8 cellular contexts compared by ENCODE assay signal in genomic region chrX:110145854-110146253, GRCh38.
DNase-seq lines count a peak whose midpoint lies in the region; ATAC-seq and TF ChIP-seq lines count a peak whose summit lies in the region.

No MANE protein-coding gene starts in this region.

- TF ChIP-seq CTCF in GM12864 (IDR thresholded peaks at IDR 0.05; ENCODE audit: low read depth, low read length, missing control alignments) = peak; percentile 52
- TF ChIP-seq CTCF in RWPE1 (conservative IDR thresholded peaks at IDR 0.05; ENCODE audit: low read depth) = peak; percentile 38
- peak; percentile 53 for TF ChIP-seq CTCF in epithelial cell of esophagus (IDR thresholded peaks at IDR 0.05; ENCODE audit: insufficient read depth, low read depth, low read length, missing control alignments)
- TF ChIP-seq CTCF in neural cell (IDR thresholded peaks at IDR 0.05; ENCODE audit: poor library complexity, severe bottlenecking) = peak; percentile 53

- no peaks in the 10 kb centered on the region for H4K20me1 ChIP-seq in neural cell (ENCODE audit: insufficient read depth)

- H3K9me3 ChIP-seq in neural cell (ENCODE audit: low read length) = no peaks in the 10 kb centered on the region

- H3K9me2 ChIP-seq in neural cell (ENCODE audit: insufficient read depth, low read length) = no peaks in the 10 kb centered on the region

- H3K4me3 ChIP-seq in GM12864 (ENCODE audit: low read depth, low read length) (no peak overlapping the region), epithelial cell of esophagus (ENCODE audit: low read length) (no peak overlapping the region), neural cell (ENCODE audit: low read length) (no peak overlapping the region)

- no peak overlapping the region for H2AFZ ChIP-seq in neural cell (ENCODE audit: low read depth, low read length)

- H3K27me3 ChIP-seq in neural cell (ENCODE audit: insufficient read depth, low read depth, low read length) = no peaks in the 10 kb centered on the region

- DNase-seq in AG08395 (ENCODE audit: low spot score) (peak; percentile 56), GM12864 (ENCODE audit: low read depth) (no peak), RWPE1 (ENCODE audit: low spot score) (no peak), epithelial cell of esophagus (ENCODE audit: low read depth) (peak; percentile 27), D341Med (ENCODE audit: low spot score) (no peak), ureter (ENCODE audit: low spot score) (no peak)

- H3K79me2 ChIP-seq in neural cell (replicated peaks; ENCODE audit: insufficient read depth, low read length) = no peaks in the 10 kb centered on the region

- no peaks in the 10 kb centered on the region for H3K36me3 ChIP-seq in neural cell (ENCODE audit: insufficient read depth, low read length)

- no peaks in the 10 kb centered on the region for H3F3A ChIP-seq in neural cell (ENCODE audit: insufficient read depth, low read length, poor library complexity, severe bottlenecking)

- POLR2A ChIA-PET in RWPE1 (lab: Yijun Ruan, JAX; ENCODE audit: low non-redundant PET) = no interaction called here

- CTCF ChIA-PET in RWPE1 (lab: Yijun Ruan, JAX) = interaction anchor here (0.6 to 2.1 kb wide), 9 partner anchors 35 to 235 kb away, joined by 3 to 13 read pairs (median 3); no protein-coding TSS in a partner anchor

- peak; percentile 49 for ATAC-seq in HG02840 (IDR thresholded peaks at IDR 0.05; ENCODE audit: low FRiP score, unreplicated experiment)

- H3K4me2 ChIP-seq in neural cell (ENCODE audit: low read length) = no peak overlapping the region

- TF ChIP-seq EP300 in neural cell (conservative IDR thresholded peaks at IDR 0.05; ENCODE audit: poor library complexity, severe bottlenecking) = no peak

- no peak overlapping the region for H3K9ac ChIP-seq in neural cell (ENCODE audit: low read length)

- no peak overlapping the region for H3K27ac ChIP-seq in RWPE1
- no peak overlapping the region for H3K27ac ChIP-seq in neural cell (ENCODE audit: low read length)

- TF ChIP-seq RAD21 in neural cell (conservative IDR thresholded peaks at IDR 0.05) = peak; percentile 35

TF ChIP-seq in neural cell, 6 proteins besides CTCF, POLR2A, EP300 and RAD21:
- TF ChIP-seq MXI1 (conservative IDR thresholded peaks at IDR 0.05; ENCODE audit: poor library complexity, severe bottlenecking) = no peak
- TF ChIP-seq TAF1 (IDR thresholded peaks at IDR 0.05; ENCODE audit: low read depth) = no peak
- TF ChIP-seq EZH2 (IDR thresholded peaks at IDR 0.05; ENCODE audit: borderline replicate concordance, insufficient read depth, low read length, poor library complexity, severe bottlenecking) = no peak
- no peak for TF ChIP-seq POLR2AphosphoS5 (IDR thresholded peaks at IDR 0.05)
- peak; percentile 52 for TF ChIP-seq SMC3 (conservative IDR thresholded peaks at IDR 0.05; ENCODE audit: poor library complexity)
- TF ChIP-seq, protein P1, sequence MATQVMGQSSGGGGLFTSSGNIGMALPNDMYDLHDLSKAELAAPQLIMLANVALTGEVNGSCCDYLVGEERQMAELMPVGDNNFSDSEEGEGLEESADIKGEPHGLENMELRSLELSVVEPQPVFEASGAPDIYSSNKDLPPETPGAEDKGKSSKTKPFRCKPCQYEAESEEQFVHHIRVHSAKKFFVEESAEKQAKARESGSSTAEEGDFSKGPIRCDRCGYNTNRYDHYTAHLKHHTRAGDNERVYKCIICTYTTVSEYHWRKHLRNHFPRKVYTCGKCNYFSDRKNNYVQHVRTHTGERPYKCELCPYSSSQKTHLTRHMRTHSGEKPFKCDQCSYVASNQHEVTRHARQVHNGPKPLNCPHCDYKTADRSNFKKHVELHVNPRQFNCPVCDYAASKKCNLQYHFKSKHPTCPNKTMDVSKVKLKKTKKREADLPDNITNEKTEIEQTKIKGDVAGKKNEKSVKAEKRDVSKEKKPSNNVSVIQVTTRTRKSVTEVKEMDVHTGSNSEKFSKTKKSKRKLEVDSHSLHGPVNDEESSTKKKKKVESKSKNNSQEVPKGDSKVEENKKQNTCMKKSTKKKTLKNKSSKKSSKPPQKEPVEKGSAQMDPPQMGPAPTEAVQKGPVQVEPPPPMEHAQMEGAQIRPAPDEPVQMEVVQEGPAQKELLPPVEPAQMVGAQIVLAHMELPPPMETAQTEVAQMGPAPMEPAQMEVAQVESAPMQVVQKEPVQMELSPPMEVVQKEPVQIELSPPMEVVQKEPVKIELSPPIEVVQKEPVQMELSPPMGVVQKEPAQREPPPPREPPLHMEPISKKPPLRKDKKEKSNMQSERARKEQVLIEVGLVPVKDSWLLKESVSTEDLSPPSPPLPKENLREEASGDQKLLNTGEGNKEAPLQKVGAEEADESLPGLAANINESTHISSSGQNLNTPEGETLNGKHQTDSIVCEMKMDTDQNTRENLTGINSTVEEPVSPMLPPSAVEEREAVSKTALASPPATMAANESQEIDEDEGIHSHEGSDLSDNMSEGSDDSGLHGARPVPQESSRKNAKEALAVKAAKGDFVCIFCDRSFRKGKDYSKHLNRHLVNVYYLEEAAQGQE (IDR thresholded peaks at IDR 0.05; ENCODE audit: borderline replicate concordance) = no peak

Comparison
In these comparisons a context has a peak if more than half of its experiments do, and no peak if none do; other contexts are left out.
1. DNase-seq: peak in AG08395 (single experiment) and epithelial cell of esophagus (single experiment); none in GM12864 (single experiment), RWPE1 (single experiment), D341Med (single experiment) and ureter (single experiment).
2. Peak in every context shown above with its lines, with median percentiles within 50 percentile points of each other: CTCF ChIP-seq.